1 cellular context compared by ENCODE assay signal in the genomic region with DNA sequence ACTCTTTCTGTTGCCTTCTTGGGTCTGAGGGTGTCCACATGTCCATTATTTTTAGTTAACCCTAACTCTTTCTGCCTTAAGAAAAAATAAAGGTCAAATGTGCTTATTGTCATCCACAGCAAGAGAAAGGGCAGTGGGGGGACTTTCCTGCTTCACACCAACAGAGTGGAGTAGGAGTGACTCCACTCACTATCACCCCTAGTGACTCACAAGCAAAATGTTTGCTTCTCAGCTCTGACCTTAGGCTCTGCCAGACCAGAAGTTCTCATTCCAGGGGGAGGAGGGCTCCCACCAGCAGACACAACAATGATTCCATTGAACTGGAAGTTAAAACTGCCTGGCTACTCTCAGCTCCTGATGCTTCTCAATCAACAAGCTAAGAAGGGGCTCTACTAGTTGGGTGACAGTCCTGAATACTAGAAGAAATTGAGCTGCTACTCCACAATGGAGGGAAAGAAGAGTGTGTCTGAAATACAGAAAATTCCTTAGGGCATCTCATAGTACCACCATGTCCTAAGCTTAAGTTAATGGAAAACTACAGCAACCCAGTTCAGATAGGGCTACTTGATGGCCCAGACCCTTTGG.
TF ChIP-seq lines count a peak whose summit lies in the region.

No MANE protein-coding gene starts in this region.

TF ChIP-seq in HepG2, 621 proteins besides CTCF, POLR2A, EP300 and RAD21 (continued from another document):
- TF ChIP-seq, protein P1, sequence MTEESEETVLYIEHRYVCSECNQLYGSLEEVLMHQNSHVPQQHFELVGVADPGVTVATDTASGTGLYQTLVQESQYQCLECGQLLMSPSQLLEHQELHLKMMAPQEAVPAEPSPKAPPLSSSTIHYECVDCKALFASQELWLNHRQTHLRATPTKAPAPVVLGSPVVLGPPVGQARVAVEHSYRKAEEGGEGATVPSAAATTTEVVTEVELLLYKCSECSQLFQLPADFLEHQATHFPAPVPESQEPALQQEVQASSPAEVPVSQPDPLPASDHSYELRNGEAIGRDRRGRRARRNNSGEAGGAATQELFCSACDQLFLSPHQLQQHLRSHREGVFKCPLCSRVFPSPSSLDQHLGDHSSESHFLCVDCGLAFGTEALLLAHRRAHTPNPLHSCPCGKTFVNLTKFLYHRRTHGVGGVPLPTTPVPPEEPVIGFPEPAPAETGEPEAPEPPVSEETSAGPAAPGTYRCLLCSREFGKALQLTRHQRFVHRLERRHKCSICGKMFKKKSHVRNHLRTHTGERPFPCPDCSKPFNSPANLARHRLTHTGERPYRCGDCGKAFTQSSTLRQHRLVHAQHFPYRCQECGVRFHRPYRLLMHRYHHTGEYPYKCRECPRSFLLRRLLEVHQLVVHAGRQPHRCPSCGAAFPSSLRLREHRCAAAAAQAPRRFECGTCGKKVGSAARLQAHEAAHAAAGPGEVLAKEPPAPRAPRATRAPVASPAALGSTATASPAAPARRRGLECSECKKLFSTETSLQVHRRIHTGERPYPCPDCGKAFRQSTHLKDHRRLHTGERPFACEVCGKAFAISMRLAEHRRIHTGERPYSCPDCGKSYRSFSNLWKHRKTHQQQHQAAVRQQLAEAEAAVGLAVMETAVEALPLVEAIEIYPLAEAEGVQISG (CRISPR knock-in tag; IDR thresholded peaks at IDR 0.05): peak; percentile 55
- TF ChIP-seq, protein P2, sequence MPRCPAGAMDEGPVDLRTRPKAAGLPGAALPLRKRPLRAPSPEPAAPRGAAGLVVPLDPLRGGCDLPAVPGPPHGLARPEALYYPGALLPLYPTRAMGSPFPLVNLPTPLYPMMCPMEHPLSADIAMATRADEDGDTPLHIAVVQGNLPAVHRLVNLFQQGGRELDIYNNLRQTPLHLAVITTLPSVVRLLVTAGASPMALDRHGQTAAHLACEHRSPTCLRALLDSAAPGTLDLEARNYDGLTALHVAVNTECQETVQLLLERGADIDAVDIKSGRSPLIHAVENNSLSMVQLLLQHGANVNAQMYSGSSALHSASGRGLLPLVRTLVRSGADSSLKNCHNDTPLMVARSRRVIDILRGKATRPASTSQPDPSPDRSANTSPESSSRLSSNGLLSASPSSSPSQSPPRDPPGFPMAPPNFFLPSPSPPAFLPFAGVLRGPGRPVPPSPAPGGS (CRISPR knock-in tag; IDR thresholded peaks at IDR 0.05): no peak
- TF ChIP-seq ZNF530 (CRISPR knock-in tag; IDR thresholded peaks at IDR 0.05; ENCODE audit: low read depth) (no peak), ZNF101 (CRISPR knock-in tag; IDR thresholded peaks at IDR 0.05; ENCODE audit: borderline replicate concordance, low read depth) (no peak), ZNF816 (CRISPR knock-in tag; IDR thresholded peaks at IDR 0.05; ENCODE audit: borderline replicate concordance) (no peak), ZFYVE20 (CRISPR knock-in tag; IDR thresholded peaks at IDR 0.05; ENCODE audit: borderline replicate concordance, low read depth) (no peak), ZSCAN22 (CRISPR knock-in tag; IDR thresholded peaks at IDR 0.05) (no peak), FOXK2 (IDR thresholded peaks at IDR 0.05) (peak; percentile 35; the same call in 1 of the 2 replicates), JARID2 (CRISPR knock-in tag; IDR thresholded peaks at IDR 0.05; ENCODE audit: insufficient replicate concordance) (no peak), SALL2 (CRISPR knock-in tag; IDR thresholded peaks at IDR 0.05) (peak; percentile 45; the same call in 1 of the 2 replicates), BORCS8-MEF2B (CRISPR knock-in tag; IDR thresholded peaks at IDR 0.05) (no peak), TAF15 (IDR thresholded peaks at IDR 0.05; ENCODE audit: low read depth, low read length, poor library complexity, severe bottlenecking) (no peak), ZNF143 (CRISPR knock-in tag; IDR thresholded peaks at IDR 0.05) (no peak), ZNF260 (CRISPR knock-in tag; IDR thresholded peaks at IDR 0.05; ENCODE audit: borderline replicate concordance, low read depth) (no peak), ARID2 (CRISPR knock-in tag; IDR thresholded peaks at IDR 0.05; ENCODE audit: borderline replicate concordance) (no peak), ZNF709 (CRISPR knock-in tag; IDR thresholded peaks at IDR 0.05) (no peak), ZNF792 (CRISPR knock-in tag; IDR thresholded peaks at IDR 0.05) (peak; percentile 96), NR2F6 (IDR thresholded peaks at IDR 0.05) (peak; percentile 86), NR2F6 (CRISPR knock-in tag; IDR thresholded peaks at IDR 0.05) (peak; percentile 93), HOXA7 (CRISPR knock-in tag; IDR thresholded peaks at IDR 0.05) (no peak)
- TF ChIP-seq, protein P3, sequence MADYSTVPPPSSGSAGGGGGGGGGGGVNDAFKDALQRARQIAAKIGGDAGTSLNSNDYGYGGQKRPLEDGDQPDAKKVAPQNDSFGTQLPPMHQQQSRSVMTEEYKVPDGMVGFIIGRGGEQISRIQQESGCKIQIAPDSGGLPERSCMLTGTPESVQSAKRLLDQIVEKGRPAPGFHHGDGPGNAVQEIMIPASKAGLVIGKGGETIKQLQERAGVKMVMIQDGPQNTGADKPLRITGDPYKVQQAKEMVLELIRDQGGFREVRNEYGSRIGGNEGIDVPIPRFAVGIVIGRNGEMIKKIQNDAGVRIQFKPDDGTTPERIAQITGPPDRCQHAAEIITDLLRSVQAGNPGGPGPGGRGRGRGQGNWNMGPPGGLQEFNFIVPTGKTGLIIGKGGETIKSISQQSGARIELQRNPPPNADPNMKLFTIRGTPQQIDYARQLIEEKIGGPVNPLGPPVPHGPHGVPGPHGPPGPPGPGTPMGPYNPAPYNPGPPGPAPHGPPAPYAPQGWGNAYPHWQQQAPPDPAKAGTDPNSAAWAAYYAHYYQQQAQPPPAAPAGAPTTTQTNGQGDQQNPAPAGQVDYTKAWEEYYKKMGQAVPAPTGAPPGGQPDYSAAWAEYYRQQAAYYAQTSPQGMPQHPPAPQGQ (CRISPR knock-in tag; IDR thresholded peaks at IDR 0.05; ENCODE audit: borderline replicate concordance): no peak
- TF ChIP-seq, protein P4, sequence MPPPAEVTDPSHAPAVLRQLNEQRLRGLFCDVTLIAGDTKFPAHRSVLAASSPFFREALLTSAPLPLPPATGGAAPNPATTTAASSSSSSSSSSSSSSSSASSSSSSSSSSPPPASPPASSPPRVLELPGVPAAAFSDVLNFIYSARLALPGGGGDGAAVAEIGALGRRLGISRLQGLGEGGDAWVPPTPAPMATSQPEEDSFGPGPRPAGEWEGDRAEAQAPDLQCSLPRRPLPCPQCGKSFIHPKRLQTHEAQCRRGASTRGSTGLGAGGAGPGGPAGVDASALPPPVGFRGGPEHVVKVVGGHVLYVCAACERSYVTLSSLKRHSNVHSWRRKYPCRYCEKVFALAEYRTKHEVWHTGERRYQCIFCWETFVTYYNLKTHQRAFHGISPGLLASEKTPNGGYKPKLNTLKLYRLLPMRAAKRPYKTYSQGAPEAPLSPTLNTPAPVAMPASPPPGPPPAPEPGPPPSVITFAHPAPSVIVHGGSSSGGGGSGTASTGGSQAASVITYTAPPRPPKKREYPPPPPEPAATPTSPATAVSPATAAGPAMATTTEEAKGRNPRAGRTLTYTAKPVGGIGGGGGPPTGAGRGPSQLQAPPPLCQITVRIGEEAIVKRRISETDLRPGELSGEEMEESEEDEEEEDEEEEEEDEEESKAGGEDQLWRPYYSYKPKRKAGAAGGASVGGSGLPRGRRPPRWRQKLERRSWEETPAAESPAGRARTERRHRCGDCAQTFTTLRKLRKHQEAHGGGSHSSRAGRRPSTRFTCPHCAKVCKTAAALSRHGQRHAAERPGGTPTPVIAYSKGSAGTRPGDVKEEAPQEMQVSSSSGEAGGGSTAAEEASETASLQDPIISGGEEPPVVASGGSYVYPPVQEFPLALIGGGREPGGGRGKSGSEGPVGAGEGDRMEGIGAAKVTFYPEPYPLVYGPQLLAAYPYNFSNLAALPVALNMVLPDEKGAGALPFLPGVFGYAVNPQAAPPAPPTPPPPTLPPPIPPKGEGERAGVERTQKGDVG (CRISPR knock-in tag; IDR thresholded peaks at IDR 0.05; ENCODE audit: borderline replicate concordance): no peak
- TF ChIP-seq, protein P5, sequence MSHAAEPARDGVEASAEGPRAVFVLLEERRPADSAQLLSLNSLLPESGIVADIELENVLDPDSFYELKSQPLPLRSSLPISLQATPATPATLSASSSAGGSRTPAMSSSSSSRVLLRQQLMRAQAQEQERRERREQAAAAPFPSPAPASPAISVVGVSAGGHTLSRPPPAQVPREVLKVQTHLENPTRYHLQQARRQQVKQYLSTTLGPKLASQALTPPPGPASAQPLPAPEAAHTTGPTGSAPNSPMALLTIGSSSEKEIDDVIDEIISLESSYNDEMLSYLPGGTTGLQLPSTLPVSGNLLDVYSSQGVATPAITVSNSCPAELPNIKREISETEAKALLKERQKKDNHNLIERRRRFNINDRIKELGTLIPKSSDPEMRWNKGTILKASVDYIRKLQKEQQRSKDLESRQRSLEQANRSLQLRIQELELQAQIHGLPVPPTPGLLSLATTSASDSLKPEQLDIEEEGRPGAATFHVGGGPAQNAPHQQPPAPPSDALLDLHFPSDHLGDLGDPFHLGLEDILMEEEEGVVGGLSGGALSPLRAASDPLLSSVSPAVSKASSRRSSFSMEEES (CRISPR knock-in tag; IDR thresholded peaks at IDR 0.05): no peak
- TF ChIP-seq, protein P6, sequence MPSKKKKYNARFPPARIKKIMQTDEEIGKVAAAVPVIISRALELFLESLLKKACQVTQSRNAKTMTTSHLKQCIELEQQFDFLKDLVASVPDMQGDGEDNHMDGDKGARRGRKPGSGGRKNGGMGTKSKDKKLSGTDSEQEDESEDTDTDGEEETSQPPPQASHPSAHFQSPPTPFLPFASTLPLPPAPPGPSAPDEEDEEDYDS (CRISPR knock-in tag; IDR thresholded peaks at IDR 0.05): peak; percentile 24; the same call in 1 of the 2 replicates
- TF ChIP-seq, protein P7, sequence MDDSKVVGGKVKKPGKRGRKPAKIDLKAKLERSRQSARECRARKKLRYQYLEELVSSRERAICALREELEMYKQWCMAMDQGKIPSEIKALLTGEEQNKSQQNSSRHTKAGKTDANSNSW (CRISPR knock-in tag; IDR thresholded peaks at IDR 0.05; ENCODE audit: borderline replicate concordance): no peak
TF ChIP-seq in HepG2: peak in this region for 143.
